31 cellular contexts compared by ENCODE assay signal in genomic region chr2:64419591-64420165, GRCh38.
"Had no signal": no experiment of that assay in that cellular context is flagged by ENCODE, and none has a peak within 500 bp of the region (broad histone marks: within the 10 kb centered on the region; RNA-seq: fewer than 3 reads in every experiment).

No MANE protein-coding gene starts in this region.

- H3K4me3 ChIP-seq: coronary artery, neural progenitor cell, upper lobe of left lung, vagina had no signal

- ATAC-seq: activated naive CD8-positive, alpha-beta T cell treated with anti-CD3 and anti-CD28 coated beads, Interleukin-2, amount 50 U/mL, for 24 hours; effector memory CD8-positive, alpha-beta T cell; left cardiac atrium; naive thymus-derived CD8-positive, alpha-beta T cell; sciatic nerve; SK-N-SH treated with all-trans-retinoic acid at 6 μM for 48 hours; stimulated activated effector memory CD8-positive, alpha-beta T cell treated with anti-CD3 and anti-CD28 coated beads, Interleukin-12 subunit alpha, Interleukin-12 subunit beta, amount 100 ng/mL, for 72 hours; stimulated activated naive CD8-positive, alpha-beta T cell treated with anti-CD3 and anti-CD28 coated beads, Interleukin-15, amount 100 ng/mL, for 72 hours; T-helper 17 cell had no signal

- DNase-seq: activated CD4-positive, alpha-beta memory T cell treated with anti-CD3 and anti-CD28 coated beads for 36 hours; activated CD4-positive, alpha-beta T cell treated with anti-CD3 and anti-CD28 coated beads, Interleukin-2, amount 10 ng/mL, durations not matched to agents 24 days and 14 days; activated CD4-positive, CD25-positive, alpha-beta regulatory T cell treated with anti-CD3 and anti-CD28 coated beads, Interleukin-2, amount 50 U/mL, for 72 hours; activated naive CD8-positive, alpha-beta T cell treated with anti-CD3 and anti-CD28 coated beads, Interleukin-2, amount 50 U/mL, for 24 hours; activated T-cell treated with anti-CD3 and anti-CD28 coated beads, Interleukin-2, amount 50 U/mL, for 48 hours; effector memory CD8-positive, alpha-beta T cell; erythroblast; glutamatergic neuron; left cardiac atrium; naive thymus-derived CD8-positive, alpha-beta T cell; occipital lobe; posterior cingulate gyrus; small intestine; stimulated activated CD4-positive, alpha-beta T cell treated with anti-CD3 and anti-CD28 coated beads, Interleukin-4, amount 100 ng/mL, for 24 hours; stimulated activated naive CD8-positive, alpha-beta T cell treated with anti-CD3 and anti-CD28 coated beads, Interleukin-15, amount 100 ng/mL, for 72 hours; substantia nigra; T-helper 17 cell; T1000; upper lobe of left lung had no signal

- H3K4me1 Mint-ChIP-seq: activated CD4-positive, alpha-beta T cell treated with anti-CD3 and anti-CD28 coated beads, Interleukin-2, amount 10 ng/mL, durations not matched to agents 24 days and 14 days; activated naive CD4-positive, alpha-beta T cell treated with anti-CD3 and anti-CD28 coated beads, Interleukin-2, amount 50 U/mL, for 24 hours; activated naive CD8-positive, alpha-beta T cell treated with anti-CD3 and anti-CD28 coated beads, Interleukin-2, amount 50 U/mL, for 24 hours; memory B cell; naive thymus-derived CD8-positive, alpha-beta T cell; stimulated activated effector memory CD8-positive, alpha-beta T cell treated with anti-CD3 and anti-CD28 coated beads, Interleukin-12 subunit alpha, Interleukin-12 subunit beta, amount 100 ng/mL, for 72 hours; stimulated activated naive CD8-positive, alpha-beta T cell treated with anti-CD3 and anti-CD28 coated beads, Interleukin-15, amount 100 ng/mL, for 72 hours had no signal

- H3K27ac Mint-ChIP-seq: activated CD4-positive, alpha-beta memory T cell treated with anti-CD3 and anti-CD28 coated beads for 36 hours; activated CD4-positive, alpha-beta T cell treated with anti-CD3 and anti-CD28 coated beads, Interleukin-2, amount 10 ng/mL, durations not matched to agents 24 days and 14 days; activated naive CD4-positive, alpha-beta T cell treated with anti-CD3 and anti-CD28 coated beads, Interleukin-2, amount 50 U/mL, for 24 hours; activated naive CD8-positive, alpha-beta T cell treated with anti-CD3 and anti-CD28 coated beads, Interleukin-2, amount 50 U/mL, for 24 hours; activated T-helper 2 cell treated with anti-CD3 and anti-CD28 coated beads, Interferon-gamma antibody, Interleukin-2, Interleukin-4, amounts not matched to agents 10 μg/mL and 5 μg/mL and 100 μg/mL, durations not matched to agents 14 hours and 24 hours and 36 hours; effector memory CD8-positive, alpha-beta T cell; memory B cell; neural progenitor cell; stimulated activated effector memory CD8-positive, alpha-beta T cell treated with anti-CD3 and anti-CD28 coated beads, Interleukin-12 subunit alpha, Interleukin-12 subunit beta, amount 100 ng/mL, for 72 hours; stimulated activated naive CD8-positive, alpha-beta T cell treated with anti-CD3 and anti-CD28 coated beads, Interleukin-15, amount 100 ng/mL, for 72 hours; T-helper 17 cell had no signal

- H3K9ac ChIP-seq: neural progenitor cell had no signal

- H3K27ac ChIP-seq: neural progenitor cell, upper lobe of left lung, vagina had no signal

- H3K4me3 Mint-ChIP-seq: activated CD4-positive, alpha-beta memory T cell treated with anti-CD3 and anti-CD28 coated beads for 36 hours; activated CD4-positive, alpha-beta T cell treated with anti-CD3 and anti-CD28 coated beads, Interleukin-2, amount 10 ng/mL, durations not matched to agents 24 days and 14 days; activated naive CD4-positive, alpha-beta T cell treated with anti-CD3 and anti-CD28 coated beads, Interleukin-2, amount 50 U/mL, for 24 hours; activated naive CD8-positive, alpha-beta T cell treated with anti-CD3 and anti-CD28 coated beads, Interleukin-2, amount 50 U/mL, for 24 hours; effector memory CD8-positive, alpha-beta T cell; memory B cell; naive thymus-derived CD8-positive, alpha-beta T cell; neural progenitor cell; stimulated activated effector memory CD8-positive, alpha-beta T cell treated with anti-CD3 and anti-CD28 coated beads, Interleukin-12 subunit alpha, Interleukin-12 subunit beta, amount 100 ng/mL, for 72 hours; stimulated activated naive CD8-positive, alpha-beta T cell treated with anti-CD3 and anti-CD28 coated beads, Interleukin-15, amount 100 ng/mL, for 72 hours; T-helper 17 cell had no signal

- H3K4me2 ChIP-seq: neural progenitor cell had no signal

- H3K27me3 Mint-ChIP-seq: activated CD4-positive, alpha-beta memory T cell treated with anti-CD3 and anti-CD28 coated beads for 36 hours; activated naive CD4-positive, alpha-beta T cell treated with anti-CD3 and anti-CD28 coated beads, Interleukin-2, amount 50 U/mL, for 24 hours; activated naive CD8-positive, alpha-beta T cell treated with anti-CD3 and anti-CD28 coated beads, Interleukin-2, amount 50 U/mL, for 24 hours; memory B cell; naive thymus-derived CD8-positive, alpha-beta T cell; stimulated activated naive CD8-positive, alpha-beta T cell treated with anti-CD3 and anti-CD28 coated beads, Interleukin-15, amount 100 ng/mL, for 72 hours had no signal

- H3K36me3 Mint-ChIP-seq: activated CD4-positive, alpha-beta memory T cell treated with anti-CD3 and anti-CD28 coated beads for 36 hours; activated naive CD4-positive, alpha-beta T cell treated with anti-CD3 and anti-CD28 coated beads, Interleukin-2, amount 50 U/mL, for 24 hours; memory B cell; naive thymus-derived CD8-positive, alpha-beta T cell; neural progenitor cell; stimulated activated effector memory CD8-positive, alpha-beta T cell treated with anti-CD3 and anti-CD28 coated beads, Interleukin-12 subunit alpha, Interleukin-12 subunit beta, amount 100 ng/mL, for 72 hours had no signal

- H3K27me3 ChIP-seq: neural progenitor cell, upper lobe of left lung, vagina had no signal

- FAIRE-seq: bronchial epithelial cell, frontal cortex, keratinocyte, small intestine had no signal

- H2AFZ ChIP-seq: neural progenitor cell had no signal

- H3K9me3 Mint-ChIP-seq: activated CD4-positive, alpha-beta memory T cell treated with anti-CD3 and anti-CD28 coated beads for 36 hours; activated CD4-positive, alpha-beta T cell treated with anti-CD3 and anti-CD28 coated beads, Interleukin-2, amount 10 ng/mL, durations not matched to agents 24 days and 14 days; activated naive CD4-positive, alpha-beta T cell treated with anti-CD3 and anti-CD28 coated beads, Interleukin-2, amount 50 U/mL, for 24 hours; activated naive CD8-positive, alpha-beta T cell treated with anti-CD3 and anti-CD28 coated beads, Interleukin-2, amount 50 U/mL, for 24 hours; activated T-helper 2 cell treated with anti-CD3 and anti-CD28 coated beads, Interferon-gamma antibody, Interleukin-2, Interleukin-4, amounts not matched to agents 10 μg/mL and 5 μg/mL and 100 μg/mL, durations not matched to agents 14 hours and 24 hours and 36 hours; effector memory CD8-positive, alpha-beta T cell; memory B cell; naive thymus-derived CD8-positive, alpha-beta T cell; neural progenitor cell; stimulated activated effector memory CD8-positive, alpha-beta T cell treated with anti-CD3 and anti-CD28 coated beads, Interleukin-12 subunit alpha, Interleukin-12 subunit beta, amount 100 ng/mL, for 72 hours; stimulated activated naive CD8-positive, alpha-beta T cell treated with anti-CD3 and anti-CD28 coated beads, Interleukin-15, amount 100 ng/mL, for 72 hours had no signal

- H3K36me3 ChIP-seq: neural progenitor cell, upper lobe of left lung, vagina had no signal

- H3K4me1 ChIP-seq: vagina had no signal

- H3K9me3 ChIP-seq: upper lobe of left lung, vagina had no signal
